Comparison of ENCODE assay signal across 13 cellular contexts in the genomic region with DNA sequence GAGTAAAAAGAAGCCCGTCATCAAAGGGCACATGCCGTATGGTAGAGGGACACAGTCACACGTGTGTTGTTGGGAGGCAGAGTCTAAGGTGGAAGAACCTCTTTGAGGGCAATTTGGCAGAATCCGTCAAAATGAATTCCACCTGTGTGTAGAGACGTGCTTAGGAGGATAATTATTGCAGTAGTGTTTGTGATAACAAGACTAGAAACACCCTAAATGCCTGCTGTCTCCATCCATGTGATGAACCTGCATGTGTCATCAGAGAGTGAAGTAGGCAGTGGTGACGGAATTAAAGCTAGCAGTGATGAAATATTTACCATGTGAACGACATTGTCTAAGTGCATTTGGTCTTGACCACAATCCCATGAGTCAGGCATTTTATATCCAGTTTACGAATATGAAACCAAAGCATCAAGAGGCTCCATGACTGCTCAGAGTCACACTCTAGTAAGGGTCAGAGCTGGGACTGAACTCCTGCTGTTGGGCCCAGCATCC.
DNase-seq lines count a peak whose midpoint lies in the region; FAIRE-seq and TF ChIP-seq lines count a peak whose summit lies in the region.
"Had no signal": no experiment of that assay in that cellular context is flagged by ENCODE, and none has a peak within 500 bp of the region (broad histone marks: within the 10 kb centered on the region; RNA-seq: fewer than 3 reads in every experiment).

No MANE protein-coding gene starts in this region.

- H3K9me3 Mint-ChIP-seq in activated T-cell treated with anti-CD3 and anti-CD28 coated beads, Interleukin-2, amount 50 U/mL, for 24 hours = no peaks in the 10 kb centered on the region

- peak overlapping the region; percentile 63 for H3K27ac ChIP-seq in osteoblast (ENCODE audit: low read depth, low read length)
- H3K27ac ChIP-seq in ascending aorta = no peak overlapping the region
- H3K27ac ChIP-seq: vagina had no signal

- no peak overlapping the region for H3K27ac Mint-ChIP-seq in activated T-cell treated with anti-CD3 and anti-CD28 coated beads, Interleukin-2, amount 50 U/mL, for 24 hours

- H3K27me3 Mint-ChIP-seq in activated T-cell treated with anti-CD3 and anti-CD28 coated beads, Interleukin-2, amount 50 U/mL, for 24 hours = no peaks in the 10 kb centered on the region

- no peak overlapping the region for H2AFZ ChIP-seq in osteoblast (ENCODE audit: low read length)

- DNase-seq in ELR (ENCODE audit: low read depth) (peak; percentile 92), NCI-H226 (peak; percentile 80), bronchial epithelial cell (ENCODE audit: low read depth) (peak; percentile 79), osteoblast (ENCODE audit: insufficient read length, low spot score, missing footprints) (peak; percentile 73), NCI-H82 (lab: John Stamatoyannopoulos, UW) (no peak), COLO829 (ENCODE audit: low spot score) (no peak), ascending aorta (ENCODE audit: low spot score in 2 of 2) (no peak)
- DNase-seq in activated T-cell treated with anti-CD3 and anti-CD28 coated beads, Interleukin-2, amount 50 U/mL, for 24 hours = no peak
- DNase-seq: effector CD8-positive, alpha-beta T cell; NCI-H526 treated with DMSO at 0.1 percent for 48 hours; posterior cingulate gyrus had no signal

- H3K36me3 ChIP-seq in bronchial epithelial cell (ENCODE audit: control insufficient read depth, insufficient read depth, low read length) (no peaks in the 10 kb centered on the region), osteoblast (ENCODE audit: insufficient read depth, low read length) (no peaks in the 10 kb centered on the region), ascending aorta (no peaks in the 10 kb centered on the region)
- H3K36me3 ChIP-seq: vagina had no signal

- H3K9me3 ChIP-seq in osteoblast (ENCODE audit: low read depth, low read length) (no peaks in the 10 kb centered on the region), ascending aorta (no peaks in the 10 kb centered on the region)
- H3K9me3 ChIP-seq: vagina had no signal

- H3K4me2 ChIP-seq in osteoblast (ENCODE audit: insufficient read depth, low read length) = no peak overlapping the region

- intact Hi-C loops in ascending aorta (cut with DNase I) = no loop called here

- no peaks in the 10 kb centered on the region for H3K79me2 ChIP-seq in osteoblast (ENCODE audit: insufficient read depth, low read length)

- H3K4me1 Mint-ChIP-seq in activated T-cell treated with anti-CD3 and anti-CD28 coated beads, Interleukin-2, amount 50 U/mL, for 24 hours (ENCODE audit: low read depth) = peaks cover 19% of the 10 kb centered on the region

- peak; percentile 95 for FAIRE-seq in bronchial epithelial cell (lab: Jason Lieb, UNC)
- FAIRE-seq: islet of Langerhans had no signal

- no peaks in the 10 kb centered on the region for H3K36me3 Mint-ChIP-seq in activated T-cell treated with anti-CD3 and anti-CD28 coated beads, Interleukin-2, amount 50 U/mL, for 24 hours (ENCODE audit: low read depth)

- no peaks in the 10 kb centered on the region for H3K27me3 ChIP-seq in bronchial epithelial cell (ENCODE audit: control insufficient read depth, insufficient read depth, low read length)
- H3K27me3 ChIP-seq in osteoblast (ENCODE audit: insufficient read depth, low read length) = no peaks in the 10 kb centered on the region
- H3K27me3 ChIP-seq in ascending aorta = no peaks in the 10 kb centered on the region
- H3K27me3 ChIP-seq: vagina had no signal

- no peak overlapping the region for H3K4me3 Mint-ChIP-seq in activated T-cell treated with anti-CD3 and anti-CD28 coated beads, Interleukin-2, amount 50 U/mL, for 24 hours

- H4K20me1 ChIP-seq in osteoblast (ENCODE audit: insufficient read depth, low read length) = no peaks in the 10 kb centered on the region

- no peak overlapping the region for H3K4me3 ChIP-seq in bronchial epithelial cell (ENCODE audit: low read depth, low read length)
- no peak overlapping the region for H3K4me3 ChIP-seq in osteoblast (ENCODE audit: insufficient read depth, low read length)
- no peak overlapping the region for H3K4me3 ChIP-seq in ascending aorta
- H3K4me3 ChIP-seq: vagina had no signal

- H3K4me1 ChIP-seq in osteoblast (ENCODE audit: insufficient read depth, low read length) (no peaks in the 10 kb centered on the region), ascending aorta (no peaks in the 10 kb centered on the region)
- H3K4me1 ChIP-seq: vagina had no signal

- TF ChIP-seq CTCF in bronchial epithelial cell (IDR thresholded peaks at IDR 0.05; ENCODE audit: insufficient read depth, low read length, severe bottlenecking) (no peak), osteoblast (IDR thresholded peaks at IDR 0.05; ENCODE audit: extremely low read depth, low read depth, low read length) (no peak), ascending aorta (IDR thresholded peaks at IDR 0.05) (no peak)

Comparison
In these comparisons a context has a peak if more than half of its experiments do, and no peak if none do; other contexts are left out.
1. DNase-seq: peak in ELR (single experiment), NCI-H226 (single experiment), bronchial epithelial cell (single experiment) and osteoblast (single experiment); none in NCI-H82 (single experiment), COLO829 (single experiment), activated T-cell treated with anti-CD3 and anti-CD28 coated beads, Interleukin-2, amount 50 U/mL, for 24 hours (single experiment) and ascending aorta (0 of 2).